In genomic region chr14:29163109-29163508, GRCh38 we compare ENCODE assay signal across 25 cellular contexts.
"Had no signal": no experiment of that assay in that cellular context is flagged by ENCODE, and none has a peak within 500 bp of the region (broad histone marks: within the 10 kb centered on the region; RNA-seq: fewer than 3 reads in every experiment).

No MANE protein-coding gene starts in this region.

- H3K4me1 ChIP-seq: colonic mucosa, foreskin keratinocyte, gastrocnemius medialis, heart right ventricle, left lung, lower lobe of right lung had no signal

- H3K27ac ChIP-seq: colonic mucosa, epithelial cell of prostate, foreskin keratinocyte, gastrocnemius medialis, heart right ventricle, left lung, lower lobe of right lung had no signal

- FAIRE-seq: endometrium, islet of Langerhans, keratinocyte had no signal

- H3K36me3 ChIP-seq: colonic mucosa, gastrocnemius medialis, heart right ventricle, left lung, lower lobe of right lung had no signal

- H3K27me3 ChIP-seq: colonic mucosa, foreskin keratinocyte, gastrocnemius medialis, heart right ventricle, left lung had no signal

- H3K9me3 ChIP-seq: colonic mucosa, gastrocnemius medialis, heart right ventricle, left lung, lower lobe of right lung had no signal

- H3K4me3 ChIP-seq: colonic mucosa, gastrocnemius medialis, heart right ventricle, left lung, lower lobe of right lung, mucosa of descending colon had no signal

- ATAC-seq: effector memory CD8-positive, alpha-beta T cell; esophagus mucosa; foreskin keratinocyte; gastrocnemius medialis; heart right ventricle; left cardiac atrium; left lung; left ventricle myocardium superior; lower lobe of right lung; mucosa of descending colon; naive thymus-derived CD8-positive, alpha-beta T cell had no signal

- DNase-seq: colonic mucosa; cortex of kidney; effector CD8-positive, alpha-beta T cell; effector memory CD8-positive, alpha-beta T cell; endodermal cell; erythroblast; foreskin keratinocyte; gastrocnemius medialis; glutamatergic neuron; head of caudate nucleus; heart right ventricle; hippocampal formation; left cardiac atrium; left lung; left ventricle myocardium superior; lower lobe of right lung; mesenchymal stem cell; mucosa of descending colon; naive B cell; naive thymus-derived CD8-positive, alpha-beta T cell had no signal
